In the genomic region with DNA sequence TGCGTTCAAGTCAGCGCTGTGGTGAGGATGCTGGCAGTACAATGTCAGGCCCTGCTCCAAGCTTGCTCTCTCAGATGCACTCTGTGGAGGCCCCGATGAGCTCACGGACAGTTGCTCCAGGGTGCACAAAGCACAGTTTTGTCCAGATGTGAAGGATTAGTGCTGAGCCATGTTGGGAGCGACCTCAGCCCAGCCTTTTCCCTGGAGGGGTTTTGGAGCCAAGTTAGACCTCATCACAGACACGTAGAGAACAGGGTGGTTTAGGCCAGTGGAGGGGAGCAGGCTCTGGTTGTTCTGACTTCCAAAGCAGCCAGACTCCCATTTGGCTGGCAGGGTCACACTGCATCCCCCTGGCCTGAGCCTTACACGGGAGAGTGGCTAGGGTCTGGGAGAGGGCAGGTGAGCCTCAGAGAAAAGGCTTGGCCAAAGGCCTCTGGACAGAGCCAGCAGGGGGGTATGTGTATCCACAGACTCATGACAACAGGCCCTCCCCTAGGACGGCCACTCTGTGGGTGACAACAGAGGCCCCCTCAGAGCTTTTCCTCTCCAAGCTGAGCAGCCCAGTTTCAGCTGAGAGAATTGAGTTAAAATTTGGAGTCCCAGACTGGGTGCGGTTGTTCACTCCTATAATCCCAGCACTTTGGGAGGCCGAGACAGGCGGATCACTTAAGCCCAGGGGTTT, we compare ENCODE assay signal across 14 cellular contexts. TPM values are rescaled to one million over a fixed set of nuclear protein-coding genes. Genes with fewer than 3 reads are reported as not detected.
A peak's percentile ranks its signal among the peaks of the same experiment; 100 is the strongest.
DNase-seq lines count a peak whose midpoint lies in the region; ATAC-seq and TF ChIP-seq lines count a peak whose summit lies in the region.
"Had no signal": no experiment of that assay in that cellular context is flagged by ENCODE, and none has a peak within 500 bp of the region (broad histone marks: within the 10 kb centered on the region; RNA-seq: fewer than 3 reads in every experiment).

No MANE protein-coding gene starts in this region.

- peak; percentile 9 to 11 for ATAC-seq in activated naive CD4-positive, alpha-beta T cell treated with anti-CD3 and anti-CD28 coated beads, Interleukin-2, amount 50 U/mL, for 72 hours
- peak; percentile 36 to 82 for ATAC-seq in upper lobe of left lung (ENCODE audit: low FRiP score in 2 of 2)
- no peak for ATAC-seq in HG03097 (IDR thresholded peaks at IDR 0.05; ENCODE audit: low FRiP score, unreplicated experiment)
- no peak for ATAC-seq in GM19351 (IDR thresholded peaks at IDR 0.05; ENCODE audit: unreplicated experiment)
- ATAC-seq: A549 had no signal

- TF ChIP-seq EP300 in upper lobe of left lung (IDR thresholded peaks at IDR 0.05) = no peak

- H3K4me3 ChIP-seq in upper lobe of left lung = no peak overlapping the region
- H3K4me3 ChIP-seq: A549, SJSA1 had no signal

- H3K9me3 Mint-ChIP-seq in activated naive CD4-positive, alpha-beta T cell treated with anti-CD3 and anti-CD28 coated beads, Interleukin-2, amount 50 U/mL, for 72 hours = no peaks in the 10 kb centered on the region

- H3K4me1 ChIP-seq in upper lobe of left lung = peaks cover 13 to 17% (median 16%) of the 10 kb centered on the region in 4 donors

- peaks cover 0 to 9% (median 2%) of the 10 kb centered on the region in 4 donors for H3K27me3 ChIP-seq in upper lobe of left lung

- no peak overlapping the region for H3K27ac Mint-ChIP-seq in activated naive CD4-positive, alpha-beta T cell treated with anti-CD3 and anti-CD28 coated beads, Interleukin-2, amount 50 U/mL, for 72 hours

- no peaks in the 10 kb centered on the region for H3K36me3 Mint-ChIP-seq in activated naive CD4-positive, alpha-beta T cell treated with anti-CD3 and anti-CD28 coated beads, Interleukin-2, amount 50 U/mL, for 72 hours

- H3K27ac ChIP-seq in upper lobe of left lung = peak overlapping the region; percentile 26 to 74 (median 57)
- H3K27ac ChIP-seq: A549, SJSA1 had no signal

- H3K36me3 ChIP-seq in upper lobe of left lung = no peaks in the 10 kb centered on the region
- H3K36me3 ChIP-seq: SJSA1 had no signal

- no peaks in the 10 kb centered on the region for H3K9me3 ChIP-seq in upper lobe of left lung
- H3K9me3 ChIP-seq: A549, SJSA1 had no signal

- no peak for TF ChIP-seq POLR2A in upper lobe of left lung (IDR thresholded peaks at IDR 0.05)

- TF ChIP-seq CTCF in upper lobe of left lung (IDR thresholded peaks at IDR 0.05) = no peak

- 88 to 94% methylated on average over 6 to 11 of the region's 11 CpGs for WGBS in upper lobe of left lung, 2 donors

- no peak for DNase-seq in activated naive CD4-positive, alpha-beta T cell treated with anti-CD3 and anti-CD28 coated beads, Interleukin-2, amount 50 U/mL, for 72 hours (ENCODE audit: low spot score in 2 of 2)
- DNase-seq in activated naive CD4-positive, alpha-beta T cell (lab: John Stamatoyannopoulos, UW) = no peak
- DNase-seq in fibroblast of peridontal ligament (ENCODE audit: extremely low read depth) (peak; percentile 90), myocyte (ENCODE audit: low read depth) (peak; percentile 48), upper lobe of left lung (no peak), NCI-H2029 (lab: John Stamatoyannopoulos, UW) (no peak)
- DNase-seq: activated gamma-delta T cell treated with Interleukin-2 at 50 U/mL for 16 hours, NCI-H1048, NCI-H510A treated with DMSO at 0.1 percent for 48 hours had no signal

RNA-seq across cellular contexts. Expression of gene PLAC9, which starts 4.6 kb away (rescaled TPM):
- not detected for total RNA-seq in activated naive CD4-positive, alpha-beta T cell treated with anti-CD3 and anti-CD28 coated beads, Interleukin-2, amount 50 U/mL, for 72 hours
- 0.43 TPM in 1 of 2 replicates, not detected in the other for total RNA-seq in myocyte
- 16.3 TPM for polyA plus RNA-seq in myocyte (2012)
- total RNA-seq in upper lobe of left lung = 10 to 100 TPM in 3 of 6 donors, 1 to 10 TPM in 1, not detected in 2; 7.9 to 82.9 (median 26.5) TPM
- total RNA-seq: mononuclear cell, SJSA1 had no signal
- polyA plus RNA-seq: A549 had no signal

RNA-seq across cellular contexts. Expression of gene TMEM254, which starts 58.7 kb away (rescaled TPM):
- total RNA-seq in activated naive CD4-positive, alpha-beta T cell treated with anti-CD3 and anti-CD28 coated beads, Interleukin-2, amount 50 U/mL, for 72 hours = 10 to 100 TPM in 1 of 2 donors, 1 to 10 TPM in 1; 4.8 to 17.1 TPM
- 7.4 and 11.2 TPM in 2 replicates for total RNA-seq in myocyte
- 12.6 TPM for polyA plus RNA-seq in myocyte (2012)
- 10 to 100 TPM in 4 of 6 donors, 1 to 10 TPM in 2; 5.7 to 22.4 (median 16.0) TPM for total RNA-seq in upper lobe of left lung

Comparison
In these comparisons a context has a peak if more than half of its experiments do, and no peak if none do; other contexts are left out.
1. ATAC-seq: peak in activated naive CD4-positive, alpha-beta T cell treated with anti-CD3 and anti-CD28 coated beads, Interleukin-2, amount 50 U/mL, for 72 hours (2 of 2) and upper lobe of left lung (2 of 2); none in HG03097 (single experiment) and GM19351 (single experiment).
2. DNase-seq: peak in fibroblast of peridontal ligament (single experiment) and myocyte (single experiment); none in activated naive CD4-positive, alpha-beta T cell treated with anti-CD3 and anti-CD28 coated beads, Interleukin-2, amount 50 U/mL, for 72 hours (0 of 2), activated naive CD4-positive, alpha-beta T cell (0 of 4), upper lobe of left lung (0 of 2) and NCI-H2029 (single experiment).